ENCODE assay signal across 13 cellular contexts in the genomic region with DNA sequence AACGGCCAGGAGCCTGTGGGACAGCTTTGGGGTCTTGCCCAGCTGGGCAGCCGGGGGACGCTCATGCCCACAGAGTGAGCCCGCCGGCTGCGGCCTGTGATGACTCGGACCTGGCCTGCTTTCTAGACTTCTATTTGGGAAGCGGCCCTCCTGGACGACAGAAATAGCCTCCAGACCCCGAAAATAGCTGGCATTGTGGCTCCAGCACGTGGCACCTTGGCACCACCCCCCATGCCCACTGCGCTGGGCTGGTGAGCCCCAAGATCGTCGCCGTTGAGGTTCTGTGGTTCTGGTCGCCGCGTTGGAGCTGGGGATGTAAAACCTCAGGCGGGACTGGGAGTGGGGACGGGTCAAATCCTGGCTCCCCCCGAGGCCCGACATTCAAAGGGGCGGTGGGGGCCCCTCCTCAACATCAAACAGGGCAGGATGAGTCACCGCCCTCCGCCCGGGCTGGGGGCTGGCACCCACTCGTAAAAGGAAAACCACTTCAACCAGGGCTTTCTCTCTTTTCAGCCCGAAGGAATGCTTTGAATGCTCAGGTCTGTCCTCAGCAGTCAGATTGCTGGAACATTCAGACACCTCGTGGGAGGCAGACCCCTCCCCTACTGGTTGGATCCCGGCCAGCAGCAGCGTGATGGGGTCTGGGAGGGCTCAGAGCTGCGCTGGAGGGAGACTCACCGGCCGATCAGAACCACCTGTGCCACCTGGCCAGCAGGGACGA. TPM values are rescaled to one million over a fixed set of nuclear protein-coding genes. Genes with fewer than 3 reads are reported as not detected.
DNase-seq lines count a peak whose midpoint lies in the region; ATAC-seq, FAIRE-seq and TF ChIP-seq lines count a peak whose summit lies in the region.
"Had no signal": no experiment of that assay in that cellular context is flagged by ENCODE, and none has a peak within 500 bp of the region (broad histone marks: within the 10 kb centered on the region; RNA-seq: fewer than 3 reads in every experiment).

No MANE protein-coding gene starts in this region.

- CTCF ChIA-PET in IMR-90 (lab: Yijun Ruan, JAX) = interaction anchor here (0.5 kb wide), 1 partner anchor 17 kb away, joined by 3 read pairs; no protein-coding TSS in a partner anchor
- CTCF ChIA-PET in H1 (lab: Charles Lee; ENCODE audit: partially characterized antibody) = interaction anchor here (0.6 to 1.7 kb wide), 3 partner anchors 12 to 60 kb away, joined by 3 to 9 read pairs (median 3); no protein-coding TSS in a partner anchor

- H3K9ac ChIP-seq in IMR-90 (ENCODE audit: low read depth, low read length) = no peak overlapping the region
- H3K9ac ChIP-seq in H1 (replicated peaks in 1 of 4; ENCODE audit: extremely low read depth in 1 of 4, low read depth in 3 of 4, low read length in 3 of 4) = no peak overlapping the region
- peak overlapping the region; percentile 8 for H3K9ac ChIP-seq in smooth muscle cell (ENCODE audit: low read depth)

- intact Hi-C loops in IMR-90 (cut with micrococcal nuclease) = no loop called here

- no peak overlapping the region for H2BK120ac ChIP-seq in IMR-90 (ENCODE audit: low read depth, low read length)
- no peak overlapping the region for H2BK120ac ChIP-seq in H1 (replicated peaks; ENCODE audit: low read depth, low read length)

- TF ChIP-seq RAD21 in IMR-90 (IDR thresholded peaks at IDR 0.05; ENCODE audit: low read length) (no peak), H1 (IDR thresholded peaks at IDR 0.05 in 1 of 2, conservative IDR thresholded peaks at IDR 0.05 in 1 of 2; ENCODE audit: low read depth in 2 of 2, low read length in 2 of 2) (no peak)

- DNase-seq in activated gamma-delta T cell treated with Interleukin-2 at 50 U/mL for 16 hours = peak; percentile 36
- DNase-seq in activated gamma-delta T cell (lab: John Stamatoyannopoulos, UW) = no peak
- DNase-seq in IMR-90 = no peak
- no peak for DNase-seq in H1 (ENCODE audit: low read depth in 1 of 2, low spot score in 2 of 2)
- DNase-seq in smooth muscle cell (lab: John Stamatoyannopoulos, UW; ENCODE audit: unreplicated experiment) = no peak
- DNase-seq in nephron progenitor cell = no peak
- no peak for DNase-seq in BE2C
- no peak for DNase-seq in KG1 (lab: John Stamatoyannopoulos, UW)
- DNase-seq: GOT3, NCI-H446 treated with DMSO at 0.1 percent for 48 hours, T1000 had no signal

- TF ChIP-seq EP300 in H1 (IDR thresholded peaks at IDR 0.05; ENCODE audit: borderline replicate concordance in 1 of 2, low read depth in 2 of 2, low read length in 2 of 2) = no peak

- H3K9me3 Mint-ChIP-seq in nephron progenitor cell = no peaks in the 10 kb centered on the region

- H4K5ac ChIP-seq in IMR-90 (ENCODE audit: low read depth, low read length) = no peak overlapping the region
- H4K5ac ChIP-seq in H1 (ENCODE audit: insufficient read length, low read depth, low read length) = no peak overlapping the region

- dilution Hi-C loops in IMR-90 (cut with HindIII; ENCODE audit: low sequenced_read_pairs, unreplicated experiment) = no loop called here

- H4K91ac ChIP-seq in IMR-90 (ENCODE audit: insufficient read depth, low read depth, low read length) = no peak overlapping the region
- H4K91ac ChIP-seq in H1 (replicated peaks; ENCODE audit: insufficient read length, low read length) = no peak overlapping the region

- FAIRE-seq in H1 (lab: Jason Lieb, UNC) = no peak
- FAIRE-seq: GM19239 had no signal

- no peak for TF ChIP-seq POLR2A in IMR-90 (IDR thresholded peaks at IDR 0.05; ENCODE audit: low read depth, low read length)
- no peak for TF ChIP-seq POLR2A in H1 (IDR thresholded peaks at IDR 0.05; ENCODE audit: control extremely low read depth in 1 of 2, low read depth in 2 of 2, low read length in 2 of 2)

- 53% methylated on average over 12 of the region's 35 CpGs; no CpG with 5 or more reads in 1 of the 2 experiments for WGBS in IMR-90 (ENCODE audit: extremely low coverage in 2 of 2, insufficient read length in 1 of 2), 2 experiments
- WGBS in H1 (ENCODE audit: extremely low coverage in 1 of 2, insufficient coverage in 1 of 2, insufficient read length in 1 of 2, insufficient replicate concordance in 2 of 2, low coverage in 1 of 2, low lambda C conversion rate in 2 of 2, missing lambda C conversion rate in 1 of 2), 2 experiments = 84% methylated on average over 29 of the region's 35 CpGs; no CpG with 5 or more reads in 1 of the 2 experiments
- 28% methylated on average over 35 of the region's 35 CpGs for WGBS in smooth muscle cell (ENCODE audit: low lambda C conversion rate)

- H4K8ac ChIP-seq in IMR-90 (ENCODE audit: low read depth in 2 of 2, low read length in 2 of 2) (peak overlapping the region in 1 of 2 experiments; percentile 25; a peak in 1 of 4 replicates), H1 (ENCODE audit: extremely low read depth, insufficient read depth, low read length) (peak overlapping the region; percentile 65)

- H3K4me1 ChIP-seq in IMR-90 (ENCODE audit: control insufficient read depth, insufficient read depth, low read length) (no peaks in the 10 kb centered on the region), H1 (replicated peaks in 1 of 4; ENCODE audit: control insufficient read depth in 3 of 4, insufficient read depth in 4 of 4, low read length in 3 of 4) (peaks cover 0 to 4% (median 2%) of the 10 kb centered on the region in 4 experiments; a peak in 4 of 7 replicates), smooth muscle cell (ENCODE audit: low read depth) (peaks cover 7% of the 10 kb centered on the region), BE2C (no peaks in the 10 kb centered on the region)

- peaks cover 27% of the 10 kb centered on the region for H3K4me1 Mint-ChIP-seq in nephron progenitor cell

- no peak overlapping the region for H3K4me3 Mint-ChIP-seq in nephron progenitor cell

- POLR2A ChIA-PET in IMR-90 (lab: Charles Lee; ENCODE audit: unreplicated experiment) (no interaction called here), H1 (lab: Charles Lee; ENCODE audit: partially characterized antibody) (interaction anchor here (0.7 to 5.6 kb wide), 4 partner anchors 11 to 84 kb away, joined by 3 to 37 read pairs (median 3); a partner anchor contains a TSS)

- peak overlapping the region; percentile 5; the same call in 1 of the 2 replicates for H3K4ac ChIP-seq in IMR-90 (ENCODE audit: low read depth, low read length)
- no peak overlapping the region for H3K4ac ChIP-seq in H1 (replicated peaks; ENCODE audit: insufficient read length, low read depth, low read length)

- H3K27me3 ChIP-seq in IMR-90 (ENCODE audit: control insufficient read depth, insufficient read depth, low read length) = no peaks in the 10 kb centered on the region
- H3K27me3 ChIP-seq in H1 (replicated peaks in 1 of 4; ENCODE audit: control insufficient read depth in 3 of 4, extremely low read depth in 1 of 4, insufficient read depth in 3 of 4, low read length in 3 of 4) = no peaks in the 10 kb centered on the region
- no peaks in the 10 kb centered on the region for H3K27me3 ChIP-seq in smooth muscle cell (ENCODE audit: low read depth)
- H3K27me3 ChIP-seq in BE2C = no peaks in the 10 kb centered on the region; the same call in 1 of the 2 replicates

- ATAC-seq in IMR-90 (ENCODE audit: low read depth) = no peak

- H3K36me3 ChIP-seq in IMR-90 (ENCODE audit: control insufficient read depth, insufficient read depth, low read length) (no peaks in the 10 kb centered on the region), H1 (ENCODE audit: control insufficient read depth in 2 of 4, insufficient read depth in 4 of 4, low read length in 3 of 4) (no peaks in the 10 kb centered on the region), smooth muscle cell (ENCODE audit: low read depth) (no peaks in the 10 kb centered on the region), BE2C (no peaks in the 10 kb centered on the region)

- BruUV-seq in IMR-90 (replicated peaks; lab: Mats Ljungman, UMichigan) = no TSS peak

- H3K79me1 ChIP-seq in IMR-90 (ENCODE audit: low read depth in 1 of 2, low read length in 2 of 2) = no peaks in the 10 kb centered on the region
- no peaks in the 10 kb centered on the region for H3K79me1 ChIP-seq in H1 (ENCODE audit: low read depth, low read length)

- no peak overlapping the region for H3K27ac ChIP-seq in IMR-90 (ENCODE audit: insufficient read depth, low read length)
- H3K27ac ChIP-seq in H1 (ENCODE audit: low read depth, low read length) = no peak overlapping the region
- H3K27ac ChIP-seq in smooth muscle cell (ENCODE audit: low read depth) = peak overlapping the region; percentile 75
- H3K27ac ChIP-seq: C4-2B had no signal

- peak overlapping the region; percentile 82 for H2AK5ac ChIP-seq in IMR-90 (ENCODE audit: low read depth, low read length)
- no peak overlapping the region for H2AK5ac ChIP-seq in H1 (ENCODE audit: low read depth, low read length)

- no peak overlapping the region for H3K56ac ChIP-seq in IMR-90 (ENCODE audit: extremely low read depth, insufficient read depth, low read length)
- no peak overlapping the region for H3K56ac ChIP-seq in H1 (replicated peaks; ENCODE audit: insufficient read length, low read depth, low read length)

- TF ChIP-seq CTCF in IMR-90 (conservative IDR thresholded peaks at IDR 0.05; ENCODE audit: low read depth, low read length) (no peak), H1 (IDR thresholded peaks at IDR 0.05; ENCODE audit: control extremely low read depth in 1 of 3, insufficient read depth in 1 of 3, low read depth in 1 of 3, low read length in 3 of 3) (no peak), smooth muscle cell (IDR thresholded peaks at IDR 0.05; ENCODE audit: borderline replicate concordance, insufficient read depth, poor library complexity, severe bottlenecking) (no peak), nephron progenitor cell (IDR thresholded peaks at IDR 0.05) (no peak), BE2C (IDR thresholded peaks at IDR 0.05; ENCODE audit: low read depth, low read length) (no peak)

- H3K23ac ChIP-seq in IMR-90 (ENCODE audit: low read depth, low read length) (no peak overlapping the region), H1 (ENCODE audit: insufficient read length) (no peak overlapping the region)

- no peak overlapping the region for H2AK9ac ChIP-seq in IMR-90 (replicated peaks; ENCODE audit: low read depth, low read length, poor library complexity)

- H2BK15ac ChIP-seq in IMR-90 (ENCODE audit: low read depth, low read length) (peak overlapping the region; percentile 62; the same call in 1 of the 3 replicates), H1 (ENCODE audit: low read length) (no peak overlapping the region)

- no peaks in the 10 kb centered on the region for H3K36me3 Mint-ChIP-seq in nephron progenitor cell (ENCODE audit: low read depth)

- peak overlapping the region; percentile 39; the same call in 1 of the 2 replicates for H2BK12ac ChIP-seq in H1 (ENCODE audit: low read depth, low read length)

- H4K20me1 ChIP-seq in IMR-90 (ENCODE audit: insufficient read depth, low read length) (no peaks in the 10 kb centered on the region), H1 (replicated peaks in 1 of 2; ENCODE audit: control insufficient read depth in 1 of 2, insufficient read depth in 2 of 2, low read length in 2 of 2) (no peaks in the 10 kb centered on the region), smooth muscle cell (ENCODE audit: low read depth) (no peaks in the 10 kb centered on the region)

- peaks cover 9% of the 10 kb centered on the region for H3F3A ChIP-seq in smooth muscle cell (ENCODE audit: low read depth)

- no peak overlapping the region for H3K4me3 ChIP-seq in IMR-90 (ENCODE audit: insufficient read depth, low read depth, low read length)
- no peak overlapping the region for H3K4me3 ChIP-seq in H1 (ENCODE audit: extremely low read depth in 1 of 4, insufficient read depth in 2 of 4, low read depth in 3 of 4, low read length in 4 of 4)
- H3K4me3 ChIP-seq in smooth muscle cell = no peak overlapping the region
- H3K4me3 ChIP-seq in BE2C (ENCODE audit: low read depth, low read length) = no peak overlapping the region

- no peaks in the 10 kb centered on the region for H3K9me1 ChIP-seq in IMR-90 (ENCODE audit: insufficient read depth, low read length)

- in situ Hi-C loops in IMR-90 (cut with MboI; ENCODE audit: low sequenced_read_pairs) = no loop called here

- no peak overlapping the region for H2BK20ac ChIP-seq in IMR-90 (ENCODE audit: low read depth, low read length)
- no peak overlapping the region for H2BK20ac ChIP-seq in H1 (ENCODE audit: low read length)

- no peaks in the 10 kb centered on the region for H3K23me2 ChIP-seq in H1 (ENCODE audit: low read depth, low read length)

- H3K4me2 ChIP-seq in IMR-90 (ENCODE audit: low read depth, low read length) (no peak overlapping the region), H1 (ENCODE audit: insufficient read depth in 1 of 2, low read depth in 2 of 2, low read length in 2 of 2) (no peak overlapping the region), smooth muscle cell (peak overlapping the region; percentile 40)

- H3K18ac ChIP-seq in IMR-90 (ENCODE audit: low read depth, low read length) (no peak overlapping the region), H1 (ENCODE audit: extremely low read depth, low read length) (peak overlapping the region; percentile 32)

- H2AFZ ChIP-seq in IMR-90 (replicated peaks; ENCODE audit: low read length, poor library complexity) (peak overlapping the region; percentile 81), H1 (ENCODE audit: low read length) (no peak overlapping the region), smooth muscle cell (ENCODE audit: low read depth) (no peak overlapping the region)

- H3K27ac Mint-ChIP-seq in nephron progenitor cell = no peak overlapping the region

- H2BK5ac ChIP-seq in IMR-90 (ENCODE audit: low read depth, low read length, poor library complexity, severe bottlenecking) = no peak overlapping the region
- H2BK5ac ChIP-seq in H1 (ENCODE audit: low read depth, low read length) = no peak overlapping the region

- H3K14ac ChIP-seq in IMR-90 (replicated peaks; ENCODE audit: low read depth, low read length) (no peak overlapping the region), H1 (ENCODE audit: insufficient read length) (no peak overlapping the region)

- H3K79me2 ChIP-seq in H1 (ENCODE audit: control insufficient read depth in 1 of 2, insufficient read depth in 2 of 2, low read length in 2 of 2) (no peaks in the 10 kb centered on the region), smooth muscle cell (ENCODE audit: low read depth) (no peaks in the 10 kb centered on the region)

- H3K9me3 ChIP-seq in IMR-90 (ENCODE audit: control insufficient read depth, insufficient read depth, low read length) (no peaks in the 10 kb centered on the region), H1 (ENCODE audit: insufficient read depth in 2 of 2, low read depth in 1 of 2, low read length in 1 of 2) (no peaks in the 10 kb centered on the region), smooth muscle cell (replicated peaks; ENCODE audit: low read depth) (no peaks in the 10 kb centered on the region), BE2C (no peaks in the 10 kb centered on the region)

- H3K27me3 Mint-ChIP-seq in nephron progenitor cell (ENCODE audit: low read depth, poor library complexity) = peaks cover 4% of the 10 kb centered on the region

RNA-seq across cellular contexts. Expression of a gene that starts 42.1 kb away (rescaled TPM):
- 28.1 and 30.1 TPM in 2 replicates for total RNA-seq in IMR-90 (2012; rRNA removed)
- 84.0 and 106 TPM in 2 replicates for polyA plus RNA-seq in IMR-90 (2012; rRNA removed)
- polyA plus RNA-seq in IMR-90 (2012; cell fraction: cytosol; rRNA removed) = 70.3 and 87.0 TPM in 2 replicates
- polyA plus RNA-seq in IMR-90 (2012; cell fraction: nucleus; rRNA removed; ENCODE audit: low replicate concordance) = 301 and 400 TPM in 2 replicates
- 11.0 and 11.4 TPM in 2 replicates for total RNA-seq in H1 (2021; fragmentation: NEBNext Ultra II Directional; extraction: Animal tissue kit (Norgen Biotek cat#: 25700))
- polyA plus RNA-seq in H1 (2011; rRNA removed) = 7.4 and 12.1 TPM in 2 replicates
- polyA plus RNA-seq in H1 (2011; cell fraction: cytosol; rRNA removed) = 12.6 TPM
- 18.4 TPM for polyA plus RNA-seq in H1 (2011; cell fraction: nucleus; rRNA removed)
- 4.8 to 6.5 TPM (median 5.8 TPM) in 4 replicates for polyA plus RNA-seq in H1 (2012, experiment 1 of 2)
- 5.3 TPM for polyA plus RNA-seq in H1 (2012, experiment 2 of 2)
- polyA plus RNA-seq in H1 (2013, experiment 1 of 2) = 7.8 TPM
- 8.5 TPM for polyA plus RNA-seq in H1 (2013, experiment 2 of 2)
- polyA minus RNA-seq in H1 (2011; rRNA and poly(A)+ RNA removed) = 7.5 and 8.3 TPM in 2 replicates
- 13.9 TPM for polyA minus RNA-seq in H1 (2011; cell fraction: cytosol; rRNA and poly(A)+ RNA removed)
- polyA minus RNA-seq in H1 (2011; cell fraction: nucleus; rRNA and poly(A)+ RNA removed) = 47.7 TPM
- 252 and 326 TPM in 2 replicates for total RNA-seq in smooth muscle cell
- 435 and 533 TPM in 2 replicates for polyA plus RNA-seq in smooth muscle cell
- 18.1 TPM for polyA plus RNA-seq in BE2C (2012; ENCODE audit: insufficient read depth, insufficient read length, low read depth)
